In genomic region chr5:119452373-119453044, GRCh38 we compare ENCODE assay signal across 8 cellular contexts. TPM values are rescaled to one million over a fixed set of nuclear protein-coding genes. Genes with fewer than 3 reads are reported as not detected.
DNase-seq lines count a peak whose midpoint lies in the region; ATAC-seq, FAIRE-seq and TF ChIP-seq lines count a peak whose summit lies in the region.

Gene HSD17B4, plus strand, starts transcription at chr5:119452497. Its CDS starts 79 bp downstream, at chr5:119452576.

- H3K4ac ChIP-seq in H1 (replicated peaks; ENCODE audit: insufficient read length, low read depth, low read length) (peak within 1 kb of the TSS; percentile 17), mesenchymal stem cell (ENCODE audit: low read depth in 1 of 2, low read length in 2 of 2) (peak within 1 kb of the TSS; percentile 81 to 85)

- no peak for TF ChIP-seq RAD21 in H1 (IDR thresholded peaks at IDR 0.05 in 1 of 2, conservative IDR thresholded peaks at IDR 0.05 in 1 of 2; ENCODE audit: low read depth in 2 of 2, low read length in 2 of 2)

- H4K8ac ChIP-seq in H1 (ENCODE audit: extremely low read depth, insufficient read depth, low read length): peak within 1 kb of the TSS; percentile 90; the same call in 1 of the 2 replicates
- H4K8ac ChIP-seq in mesenchymal stem cell (ENCODE audit: low read length): peak within 1 kb of the TSS; percentile 93

- POLR2A ChIA-PET in H1 (lab: Charles Lee; ENCODE audit: partially characterized antibody): interaction anchor here (0.6 to 1.8 kb wide), 9 partner anchors 13 to 373 kb away, joined by 3 to 7 read pairs (median 3); no protein-coding TSS in a partner anchor

- peak; percentile 56 for DNase-seq in CMK (ENCODE audit: low read depth)
- DNase-seq in HS-5 (ENCODE audit: low read depth): peak; percentile 53
- DNase-seq in NOMO-1 treated with DMSO at 0.1 percent for 48 hours (lab: John Stamatoyannopoulos, UW; ENCODE audit: unreplicated experiment): peak; percentile 79
- DNase-seq in activated CD8-positive, alpha-beta memory T cell treated with anti-CD3 and anti-CD28 coated beads for 4 hours (ENCODE audit: low read depth in 2 of 2): peak; percentile 43 to 59
- peak; percentile 90 for DNase-seq in H1 (ENCODE audit: low read depth in 1 of 2, low spot score in 2 of 2)
- peak; percentile 90 for DNase-seq in mesenchymal stem cell
- DNase-seq in stimulated activated CD8-positive, alpha-beta memory T cell treated with anti-CD3 and anti-CD28 coated beads, Interleukin-12 subunit alpha, Interleukin-12 subunit beta, amount 100 ng/mL, for 4 hours (ENCODE audit: low read depth): peak; percentile 62

- peak within 1 kb of the TSS; percentile 63; the same call in 1 of the 2 replicates for H2BK12ac ChIP-seq in H1 (ENCODE audit: low read depth, low read length)
- peak within 1 kb of the TSS in 1 of 2 experiments; percentile 45 for H2BK12ac ChIP-seq in mesenchymal stem cell (ENCODE audit: low read length in 2 of 2)

- H4K20me1 ChIP-seq in H1 (replicated peaks in 1 of 2; ENCODE audit: control insufficient read depth in 1 of 2, insufficient read depth in 2 of 2, low read length in 2 of 2): no peaks in the 10 kb centered on the region

- peak within 1 kb of the TSS; percentile 95 for H2BK5ac ChIP-seq in H1 (ENCODE audit: low read depth, low read length)
- peak within 1 kb of the TSS; percentile 24 for H2BK5ac ChIP-seq in mesenchymal stem cell (ENCODE audit: low read depth, low read length, poor library complexity, severe bottlenecking)

- H2BK120ac ChIP-seq in H1 (replicated peaks; ENCODE audit: low read depth, low read length) (no peak within 1 kb of the TSS), mesenchymal stem cell (ENCODE audit: low read depth, low read length) (peak within 1 kb of the TSS; percentile 15)

- 0 out of 2 replicates have a peak within 1 kb of the TSS, but pooled peaks have one; percentile 30 for H2AK5ac ChIP-seq in H1 (ENCODE audit: low read depth, low read length)
- no peak within 1 kb of the TSS for H2AK5ac ChIP-seq in mesenchymal stem cell (ENCODE audit: low read length, severe bottlenecking)

- 4% methylated on average over 42 of the region's 43 CpGs; no CpG with 5 or more reads in 1 of the 2 experiments for WGBS in H1 (ENCODE audit: extremely low coverage in 1 of 2, insufficient coverage in 1 of 2, insufficient read length in 1 of 2, insufficient replicate concordance in 2 of 2, low coverage in 1 of 2, low lambda C conversion rate in 2 of 2, missing lambda C conversion rate in 1 of 2), 2 experiments
- 1% methylated on average over 43 of the region's 43 CpGs for WGBS in mesenchymal stem cell

- H2BK20ac ChIP-seq in H1 (ENCODE audit: low read length): 0 out of 2 replicates have a peak within 1 kb of the TSS, but pooled peaks have one; percentile 28

- peaks cover 0 to 14% (median 6%) of the 10 kb centered on the region in 4 experiments; a peak in 4 of 7 replicates for H3K4me1 ChIP-seq in H1 (replicated peaks in 1 of 4; ENCODE audit: control insufficient read depth in 3 of 4, insufficient read depth in 4 of 4, low read length in 3 of 4)
- H3K4me1 ChIP-seq in mesenchymal stem cell (ENCODE audit: control insufficient read depth, insufficient read depth, low read depth, low read length): no peaks in the 10 kb centered on the region

- H2AFZ ChIP-seq in H1 (ENCODE audit: low read length): no peak within 1 kb of the TSS; the same call in 1 of the 2 replicates
- H2AFZ ChIP-seq in mesenchymal stem cell (ENCODE audit: low read depth, low read length): peak within 1 kb of the TSS; percentile 91

- H3K4me3 ChIP-seq in H1 (ENCODE audit: extremely low read depth in 1 of 4, insufficient read depth in 2 of 4, low read depth in 3 of 4, low read length in 4 of 4) (peak within 1 kb of the TSS; percentile 72 to 84 (median 82)), mesenchymal stem cell (ENCODE audit: insufficient read depth in 1 of 2, low read depth in 1 of 2, low read length in 2 of 2) (peak within 1 kb of the TSS; percentile 98 to 99)

- H3K4me2 ChIP-seq in H1 (ENCODE audit: insufficient read depth in 1 of 2, low read depth in 2 of 2, low read length in 2 of 2) (peak within 1 kb of the TSS; percentile 83 to 99), mesenchymal stem cell (ENCODE audit: low read length, poor library complexity, severe bottlenecking) (peak within 1 kb of the TSS; percentile 97)

- H3K56ac ChIP-seq in H1 (replicated peaks; ENCODE audit: insufficient read length, low read depth, low read length): peak within 1 kb of the TSS; percentile 66

- peaks cover 6% of the 10 kb centered on the region; the same call in 1 of the 2 replicates for H3K79me1 ChIP-seq in H1 (ENCODE audit: low read depth, low read length)
- peaks cover 19% of the 10 kb centered on the region for H3K79me1 ChIP-seq in mesenchymal stem cell (replicated peaks; ENCODE audit: low read length, poor library complexity, severe bottlenecking)

- no peak for TF ChIP-seq EP300 in H1 (IDR thresholded peaks at IDR 0.05; ENCODE audit: borderline replicate concordance in 1 of 2, low read depth in 2 of 2, low read length in 2 of 2)

- CTCF ChIA-PET in H1 (lab: Charles Lee; ENCODE audit: partially characterized antibody): interaction anchor here (1.1 to 1.5 kb wide), 3 partner anchors 18 to 34 kb away, joined by 3 to 8 read pairs (median 5); no protein-coding TSS in a partner anchor

- H3K18ac ChIP-seq in H1 (ENCODE audit: extremely low read depth, low read length) (peak within 1 kb of the TSS; percentile 81), mesenchymal stem cell (ENCODE audit: low read depth in 1 of 2, low read length in 2 of 2) (peak within 1 kb of the TSS; percentile 97 to 99)

- H3K79me2 ChIP-seq in H1 (ENCODE audit: control insufficient read depth in 1 of 2, insufficient read depth in 2 of 2, low read length in 2 of 2): peaks cover 8 to 42% of the 10 kb centered on the region in 2 experiments; a peak in 3 of 4 replicates

- peak; percentile 75 to 83 for TF ChIP-seq POLR2A in H1 (IDR thresholded peaks at IDR 0.05; ENCODE audit: control extremely low read depth in 1 of 2, low read depth in 2 of 2, low read length in 2 of 2)

- H3K9ac ChIP-seq in H1 (replicated peaks in 1 of 4; ENCODE audit: extremely low read depth in 1 of 4, low read depth in 3 of 4, low read length in 3 of 4) (peak within 1 kb of the TSS; percentile 66 to 88 (median 82)), mesenchymal stem cell (ENCODE audit: low read length) (peak within 1 kb of the TSS; percentile 96)

- H3K36me3 ChIP-seq in H1 (ENCODE audit: control insufficient read depth in 2 of 4, insufficient read depth in 4 of 4, low read length in 3 of 4) (peaks cover 0 to 5% (median 0%) of the 10 kb centered on the region in 4 experiments; a peak in 2 of 8 replicates), mesenchymal stem cell (ENCODE audit: control insufficient read depth in 1 of 2, insufficient read depth in 2 of 2, low read depth in 1 of 2, low read length in 2 of 2) (peaks cover 0 to 8% of the 10 kb centered on the region in 2 experiments)

- TF ChIP-seq CTCF in H1 (IDR thresholded peaks at IDR 0.05; ENCODE audit: control extremely low read depth in 1 of 3, insufficient read depth in 1 of 3, low read depth in 1 of 3, low read length in 3 of 3): no peak

- H3K27ac ChIP-seq in H1 (ENCODE audit: low read depth, low read length): peak within 1 kb of the TSS; percentile 82
- peak within 1 kb of the TSS; percentile 52 for H3K27ac ChIP-seq in mesenchymal stem cell (ENCODE audit: low read length, poor library complexity, severe bottlenecking)

- peak within 1 kb of the TSS; percentile 97 for H4K5ac ChIP-seq in H1 (ENCODE audit: insufficient read length, low read depth, low read length)

- H3K9me3 ChIP-seq in H1 (ENCODE audit: insufficient read depth in 2 of 2, low read depth in 1 of 2, low read length in 1 of 2) (peaks cover 11% of the 10 kb centered on the region in 2 experiments), mesenchymal stem cell (ENCODE audit: control insufficient read depth, low read length) (peaks cover 6% of the 10 kb centered on the region)

- H3K23ac ChIP-seq in H1 (ENCODE audit: insufficient read length) (no peak within 1 kb of the TSS), mesenchymal stem cell (ENCODE audit: low read length in 2 of 2) (peak within 1 kb of the TSS in 1 of 2 experiments; percentile 34)

- no peaks in the 10 kb centered on the region; a peak in 1 of 7 replicates for H3K27me3 ChIP-seq in H1 (replicated peaks in 1 of 4; ENCODE audit: control insufficient read depth in 3 of 4, extremely low read depth in 1 of 4, insufficient read depth in 3 of 4, low read length in 3 of 4)
- no peaks in the 10 kb centered on the region for H3K27me3 ChIP-seq in mesenchymal stem cell (ENCODE audit: control insufficient read depth in 1 of 2, insufficient read depth in 1 of 2, low read length in 2 of 2)

- no peak within 1 kb of the TSS for H2BK15ac ChIP-seq in H1 (ENCODE audit: low read length)
- peak within 1 kb of the TSS; percentile 89 for H2BK15ac ChIP-seq in mesenchymal stem cell (ENCODE audit: low read depth, poor library complexity, severe bottlenecking)

- ATAC-seq in GM19468 (IDR thresholded peaks at IDR 0.05; ENCODE audit: extremely low read depth, unreplicated experiment): peak; percentile 89

- peaks cover 2% of the 10 kb centered on the region for H3K23me2 ChIP-seq in H1 (ENCODE audit: low read depth, low read length)

- no peak within 1 kb of the TSS for H3K14ac ChIP-seq in H1 (ENCODE audit: insufficient read length)
- peak within 1 kb of the TSS in 1 of 2 experiments; percentile 99 for H3K14ac ChIP-seq in mesenchymal stem cell (ENCODE audit: low read length in 2 of 2)

- FAIRE-seq in H1 (lab: Jason Lieb, UNC): peak; percentile 45

- peak within 1 kb of the TSS; percentile 26 for H4K91ac ChIP-seq in H1 (replicated peaks; ENCODE audit: insufficient read length, low read length)
- H4K91ac ChIP-seq in mesenchymal stem cell (ENCODE audit: low read length): peak within 1 kb of the TSS; percentile 89

TF ChIP-seq in H1, 55 proteins besides CTCF, POLR2A, EP300 and RAD21 (continues in another document):
- peak; percentile 92 for TF ChIP-seq PHF8 (conservative IDR thresholded peaks at IDR 0.05; ENCODE audit: low read depth, low read length)

RNA-seq across cellular contexts. Expression of gene HSD17B4, which starts in this region (rescaled TPM):
- total RNA-seq in H1 (2021; fragmentation: NEBNext Ultra II Directional; extraction: Animal tissue kit (Norgen Biotek cat#: 25700)): 360 and 369 TPM in 2 replicates
- polyA plus RNA-seq in H1 (2011; rRNA removed): 209 and 305 TPM in 2 replicates
- 324 TPM for polyA plus RNA-seq in H1 (2011; cell fraction: cytosol; rRNA removed)
- polyA plus RNA-seq in H1 (2011; cell fraction: nucleus; rRNA removed): 194 TPM
- polyA plus RNA-seq in H1 (2012, experiment 1 of 2): 418 to 601 TPM (median 461 TPM) in 4 replicates
- polyA plus RNA-seq in H1 (2012, experiment 2 of 2): 51.1 TPM
- 269 TPM for polyA plus RNA-seq in H1 (2013, experiment 1 of 2)
- 281 TPM for polyA plus RNA-seq in H1 (2013, experiment 2 of 2)
- polyA minus RNA-seq in H1 (2011; rRNA and poly(A)+ RNA removed): 608 and 793 TPM in 2 replicates
- polyA minus RNA-seq in H1 (2011; cell fraction: cytosol; rRNA and poly(A)+ RNA removed): 194 TPM
- 250 TPM for polyA minus RNA-seq in H1 (2011; cell fraction: nucleus; rRNA and poly(A)+ RNA removed)
- 108 TPM for polyA plus RNA-seq in mesenchymal stem cell (2013, experiment 1 of 2)
- polyA plus RNA-seq in mesenchymal stem cell (2013, experiment 2 of 2): 98.7 TPM

Comparison
In these comparisons a context has a peak if more than half of its experiments do, and no peak if none do; other contexts are left out.
1. Peak in every context shown above with its lines: DNase-seq, ATAC-seq, H3K4me3 ChIP-seq and H3K27ac ChIP-seq.